Comparison of ENCODE assay signal across 17 cellular contexts in the genomic region with DNA sequence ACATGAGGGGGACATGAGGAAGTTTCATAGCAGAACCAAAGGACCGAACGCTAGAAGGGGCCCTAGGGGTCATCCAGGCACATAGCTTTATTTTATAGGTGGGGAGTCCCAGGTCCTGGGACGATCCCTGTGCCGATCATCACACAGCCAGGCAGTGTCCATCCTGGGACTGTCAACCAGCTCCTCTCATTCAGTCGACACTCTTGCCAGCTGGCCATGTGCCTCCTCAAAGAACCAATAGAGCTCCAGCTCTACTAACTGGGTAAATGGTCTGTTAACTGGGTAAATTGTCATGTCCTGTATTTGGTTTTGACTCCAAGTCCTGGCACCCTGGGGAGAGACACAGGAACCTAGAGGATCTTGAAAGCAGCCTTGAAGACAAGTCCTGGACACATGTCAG.
DNase-seq lines count a peak whose midpoint lies in the region; ATAC-seq and TF ChIP-seq lines count a peak whose summit lies in the region.
"Had no signal": no experiment of that assay in that cellular context is flagged by ENCODE, and none has a peak within 500 bp of the region (broad histone marks: within the 10 kb centered on the region; RNA-seq: fewer than 3 reads in every experiment).

No MANE protein-coding gene starts in this region.

- ATAC-seq in Right ventricle myocardium inferior: no peak
- ATAC-seq in HG03025 (IDR thresholded peaks at IDR 0.05; ENCODE audit: low FRiP score, unreplicated experiment): no peak

- H3K27ac Mint-ChIP-seq in HFFc6: no peak overlapping the region
- H3K27ac Mint-ChIP-seq in activated CD4-positive, alpha-beta memory T cell treated with anti-CD3 and anti-CD28 coated beads for 36 hours: no peak overlapping the region
- H3K27ac Mint-ChIP-seq: CD8-positive, alpha-beta memory T cell had no signal

- WGBS in sigmoid colon, 2 donors: 89 to 91% methylated on average over 5 of the region's 5 CpGs

- H3K9me3 ChIP-seq in right atrium auricular region (no peaks in the 10 kb centered on the region), sigmoid colon (no peaks in the 10 kb centered on the region)
- H3K9me3 ChIP-seq: BLaER1 had no signal

- peak; percentile 68 for DNase-seq in Right ventricle myocardium inferior (ENCODE audit: missing footprints)
- DNase-seq in cardiac septum (ENCODE audit: low spot score): no peak
- DNase-seq in right atrium auricular region (ENCODE audit: low spot score): no peak
- DNase-seq in sigmoid colon: no peak
- no peak for DNase-seq in HFFc6
- no peak for DNase-seq in activated CD4-positive, alpha-beta memory T cell treated with anti-CD3 and anti-CD28 coated beads for 36 hours
- no peak for DNase-seq in activated CD4-positive, CD25-positive, alpha-beta regulatory T cell (lab: John Stamatoyannopoulos, UW)
- DNase-seq: CD8-positive, alpha-beta memory T cell; DND-41; GF-D8; MV-4-11; NCI-H1436; NCI-H2029 treated with DMSO at 0.1 percent for 48 hours; NCI-H524 had no signal

- intact Hi-C loops in Right ventricle myocardium inferior (cut with DNase I) (loop anchor here (5.0 kb wide), 1 partner anchor 68 kb away; no protein-coding TSS in a partner anchor), cardiac septum (cut with DNase I) (no loop called here), sigmoid colon (cut with DNase I) (no loop called here)
- intact Hi-C loops in activated CD4-positive, alpha-beta memory T cell treated with anti-CD3 and anti-CD28 coated beads for 36 hours (cut with micrococcal nuclease): no loop called here

- H3K36me3 ChIP-seq in right atrium auricular region: no peaks in the 10 kb centered on the region
- H3K36me3 ChIP-seq in sigmoid colon: no peaks in the 10 kb centered on the region
- H3K36me3 ChIP-seq: BLaER1 had no signal

- no peaks in the 10 kb centered on the region for H3K36me3 Mint-ChIP-seq in HFFc6 (ENCODE audit: low read depth)
- no peaks in the 10 kb centered on the region for H3K36me3 Mint-ChIP-seq in activated CD4-positive, alpha-beta memory T cell treated with anti-CD3 and anti-CD28 coated beads for 36 hours
- H3K36me3 Mint-ChIP-seq: CD8-positive, alpha-beta memory T cell had no signal

- no peak overlapping the region for H3K4me3 Mint-ChIP-seq in HFFc6
- H3K4me3 Mint-ChIP-seq in activated CD4-positive, alpha-beta memory T cell treated with anti-CD3 and anti-CD28 coated beads for 36 hours: no peak overlapping the region
- H3K4me3 Mint-ChIP-seq: CD8-positive, alpha-beta memory T cell had no signal

- TF ChIP-seq POLR2A in sigmoid colon (IDR thresholded peaks at IDR 0.05): no peak

- no peaks in the 10 kb centered on the region for H3K9me3 Mint-ChIP-seq in HFFc6
- no peaks in the 10 kb centered on the region for H3K9me3 Mint-ChIP-seq in activated CD4-positive, alpha-beta memory T cell treated with anti-CD3 and anti-CD28 coated beads for 36 hours
- H3K9me3 Mint-ChIP-seq: CD8-positive, alpha-beta memory T cell had no signal

- CTCF ChIA-PET in activated CD4-positive, alpha-beta memory T cell treated with anti-CD3 and anti-CD28 coated beads for 36 hours (lab: Charles Lee): no interaction called here

- no peak for TF ChIP-seq EP300 in sigmoid colon (IDR thresholded peaks at IDR 0.05)

- POLR2A ChIA-PET in activated CD4-positive, alpha-beta memory T cell treated with anti-CD3 and anti-CD28 coated beads for 36 hours (lab: Charles Lee): no interaction called here

- TF ChIP-seq CTCF in right atrium auricular region (IDR thresholded peaks at IDR 0.05): no peak
- TF ChIP-seq CTCF in sigmoid colon (IDR thresholded peaks at IDR 0.05): no peak
- no peak for TF ChIP-seq CTCF in HFFc6 (IDR thresholded peaks at IDR 0.05)

- peaks cover 2% of the 10 kb centered on the region; the same call in 1 of the 2 replicates for H3K27me3 Mint-ChIP-seq in HFFc6 (ENCODE audit: insufficient read depth)
- H3K27me3 Mint-ChIP-seq in activated CD4-positive, alpha-beta memory T cell treated with anti-CD3 and anti-CD28 coated beads for 36 hours: peaks cover 8% of the 10 kb centered on the region

- H3K27ac ChIP-seq in right atrium auricular region: peak overlapping the region; percentile 30 to 34
- H3K27ac ChIP-seq in sigmoid colon: peak overlapping the region in 3 of 4 donors; percentile 45 to 69 (median 62)
- H3K27ac ChIP-seq: 22Rv1, BLaER1 had no signal

- H3K4me1 ChIP-seq in right atrium auricular region: peaks cover 0 to 19% of the 10 kb centered on the region in 2 donors
- peaks cover 0 to 60% (median 24%) of the 10 kb centered on the region in 4 donors for H3K4me1 ChIP-seq in sigmoid colon

- no peaks in the 10 kb centered on the region for H3K27me3 ChIP-seq in right atrium auricular region
- no peaks in the 10 kb centered on the region for H3K27me3 ChIP-seq in sigmoid colon
- H3K27me3 ChIP-seq: BLaER1 had no signal

- peaks cover 56% of the 10 kb centered on the region for H3K4me1 Mint-ChIP-seq in HFFc6 (ENCODE audit: low read depth)
- no peaks in the 10 kb centered on the region for H3K4me1 Mint-ChIP-seq in activated CD4-positive, alpha-beta memory T cell treated with anti-CD3 and anti-CD28 coated beads for 36 hours (ENCODE audit: low read depth)
- H3K4me1 Mint-ChIP-seq: CD8-positive, alpha-beta memory T cell had no signal

- no peak overlapping the region for H3K4me3 ChIP-seq in right atrium auricular region
- no peak overlapping the region for H3K4me3 ChIP-seq in sigmoid colon
- H3K4me3 ChIP-seq: BLaER1 had no signal
